ENCODE assay signal across 8 cellular contexts in the genomic region with DNA sequence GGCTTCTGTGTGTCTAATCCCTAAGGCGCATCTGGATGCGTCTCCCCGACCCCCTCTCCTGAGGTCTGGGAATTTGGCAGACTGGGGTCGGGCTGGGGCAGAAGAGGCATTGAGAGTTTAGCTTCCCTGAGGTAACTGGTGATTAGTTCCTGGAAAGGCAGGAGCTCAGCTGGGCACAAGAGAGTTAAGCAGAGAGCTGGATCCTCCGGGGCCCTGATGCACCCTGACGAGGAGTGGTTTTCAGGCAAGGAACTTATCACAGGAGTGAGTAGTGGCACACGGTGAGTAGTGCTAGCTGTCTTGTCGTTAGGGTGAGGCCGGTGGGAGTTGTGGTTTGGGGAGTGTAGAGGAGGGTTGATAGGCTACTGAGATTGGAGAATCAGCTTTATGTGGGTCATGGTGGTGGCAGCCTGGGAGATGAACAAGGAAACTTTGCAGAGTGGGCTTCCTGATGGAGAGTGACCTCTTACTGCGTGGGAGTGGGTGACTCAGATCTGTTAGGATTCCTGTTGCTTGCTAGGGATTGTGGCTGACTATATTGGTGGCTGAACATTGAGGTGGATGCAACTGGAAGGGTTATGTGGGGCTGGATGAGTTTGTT. TPM values are rescaled to one million over a fixed set of nuclear protein-coding genes. Genes with fewer than 3 reads are reported as not detected.
A peak's percentile ranks its signal among the peaks of the same experiment; 100 is the strongest.
DNase-seq lines count a peak whose midpoint lies in the region; ATAC-seq lines count a peak whose summit lies in the region.

No MANE protein-coding gene starts in this region.

- no peaks in the 10 kb centered on the region for H3K9me3 ChIP-seq in mucosa of stomach (ENCODE audit: control insufficient read depth, low read length)

- H3K9me3 Mint-ChIP-seq in activated CD4-positive, alpha-beta memory T cell treated with anti-CD3 and anti-CD28 coated beads for 36 hours, result no peaks in the 10 kb centered on the region

- H3K27me3 Mint-ChIP-seq in activated CD4-positive, alpha-beta memory T cell treated with anti-CD3 and anti-CD28 coated beads for 36 hours, result no peaks in the 10 kb centered on the region

- no peak for ATAC-seq in GM21367 (IDR thresholded peaks at IDR 0.05; ENCODE audit: unreplicated experiment)

- peak overlapping the region; percentile 83 for H3K4me3 ChIP-seq in mucosa of stomach (ENCODE audit: low read length)

- H3K4me3 Mint-ChIP-seq in activated CD4-positive, alpha-beta memory T cell treated with anti-CD3 and anti-CD28 coated beads for 36 hours, result peak overlapping the region; percentile 77

- H3K9ac ChIP-seq in mucosa of stomach (ENCODE audit: low read length), result peak overlapping the region; percentile 91

- H3K27ac Mint-ChIP-seq in activated CD4-positive, alpha-beta memory T cell treated with anti-CD3 and anti-CD28 coated beads for 36 hours, result peak overlapping the region; percentile 82

- H3K4me1 Mint-ChIP-seq in activated CD4-positive, alpha-beta memory T cell treated with anti-CD3 and anti-CD28 coated beads for 36 hours (ENCODE audit: low read depth), result peaks cover 28% of the 10 kb centered on the region

- CTCF ChIA-PET in activated CD4-positive, alpha-beta memory T cell treated with anti-CD3 and anti-CD28 coated beads for 36 hours (lab: Charles Lee), result interaction anchor here (0.8 to 5.6 kb wide), 7 partner anchors 11 to 150 kb away, joined by 3 to 54 read pairs (median 6); partner anchors contain the start of gene DCAF1

- intact Hi-C loops in activated CD4-positive, alpha-beta memory T cell treated with anti-CD3 and anti-CD28 coated beads for 36 hours (cut with micrococcal nuclease), result loop anchor here (2.0 kb wide), 1 partner anchor 149 kb away; the partner anchor contains the start of gene RBM15B

- H3K36me3 ChIP-seq in mucosa of stomach (ENCODE audit: control insufficient read depth, insufficient read depth, low read length), result no peaks in the 10 kb centered on the region

- peak overlapping the region; percentile 88 for H3K27ac ChIP-seq in epithelial cell of prostate

- H3K27me3 ChIP-seq in mucosa of stomach (ENCODE audit: control insufficient read depth, insufficient read depth, low read length), result no peaks in the 10 kb centered on the region

- POLR2A ChIA-PET in activated CD4-positive, alpha-beta memory T cell treated with anti-CD3 and anti-CD28 coated beads for 36 hours (lab: Charles Lee), result interaction anchor here (0.9 to 1.8 kb wide), 4 partner anchors 15 to 142 kb away, joined by 3 to 9 read pairs (median 6); partner anchors contain the start of gene DCAF1

- DNase-seq in activated naive CD4-positive, alpha-beta T cell treated with Interleukin-2 at 50 U/mL for 16 hours, result peak; percentile 63
- DNase-seq in activated naive CD4-positive, alpha-beta T cell (lab: John Stamatoyannopoulos, UW), result no peak
- DNase-seq in HuH-7 (ENCODE audit: low spot score) (peak; percentile 37), epithelial cell of prostate (ENCODE audit: low read depth, low spot score) (peak; percentile 10)
- peak; percentile 76 for DNase-seq in activated CD4-positive, alpha-beta memory T cell treated with anti-CD3 and anti-CD28 coated beads for 36 hours
- peak; percentile 52 for DNase-seq in stimulated activated naive CD4-positive, alpha-beta T cell treated with Interleukin-2 at 50 U/mL for 16 hours (lab: John Stamatoyannopoulos, UW)

- peaks cover 8% of the 10 kb centered on the region for H3K4me1 ChIP-seq in mucosa of stomach (ENCODE audit: control insufficient read depth, insufficient read depth, low read length)

- peaks cover 2% of the 10 kb centered on the region for H3K36me3 Mint-ChIP-seq in activated CD4-positive, alpha-beta memory T cell treated with anti-CD3 and anti-CD28 coated beads for 36 hours

RNA-seq across cellular contexts. Expression of gene RAD54L2, which starts 0.9 kb away (rescaled TPM):
- 10 to 100 TPM; 27.6 to 30.0 TPM for total RNA-seq in activated CD4-positive, alpha-beta memory T cell treated with anti-CD3 and anti-CD28 coated beads for 36 hours

RNA-seq across cellular contexts. Expression of gene DCAF1, which starts 39.6 kb away (rescaled TPM):
- total RNA-seq in activated CD4-positive, alpha-beta memory T cell treated with anti-CD3 and anti-CD28 coated beads for 36 hours, result 10 to 100 TPM; 36.6 TPM

Comparison
In these comparisons a context has a peak if more than half of its experiments do, and no peak if none do; other contexts are left out.
1. DNase-seq: peak in activated naive CD4-positive, alpha-beta T cell treated with Interleukin-2 at 50 U/mL for 16 hours (single experiment), HuH-7 (single experiment), activated CD4-positive, alpha-beta memory T cell treated with anti-CD3 and anti-CD28 coated beads for 36 hours (single experiment), epithelial cell of prostate (single experiment) and stimulated activated naive CD4-positive, alpha-beta T cell treated with Interleukin-2 at 50 U/mL for 16 hours (single experiment); none in activated naive CD4-positive, alpha-beta T cell (0 of 4).